23 cellular contexts compared by ENCODE assay signal in the genomic region with DNA sequence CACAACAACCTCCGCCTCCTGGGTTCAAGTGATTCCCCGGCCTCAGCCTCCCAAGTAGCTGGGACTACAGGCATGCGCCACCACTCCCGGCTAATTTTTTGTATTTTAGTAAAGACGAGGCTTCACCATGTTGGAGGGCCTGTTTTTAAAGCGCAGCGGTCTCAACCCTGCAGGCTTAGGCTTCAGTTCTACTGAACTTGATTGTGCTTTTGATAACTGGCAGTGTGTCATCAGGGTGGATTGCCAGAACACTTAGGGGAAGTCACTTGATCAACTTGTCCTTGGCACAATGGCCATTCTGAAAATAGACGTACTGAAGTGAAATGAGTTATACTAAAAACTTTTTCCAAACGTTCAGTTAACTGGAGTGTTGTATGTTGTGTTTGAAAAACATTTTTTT.
DNase-seq lines count a peak whose midpoint lies in the region; ATAC-seq and TF ChIP-seq lines count a peak whose summit lies in the region.
"Had no signal": no experiment of that assay in that cellular context is flagged by ENCODE, and none has a peak within 500 bp of the region (broad histone marks: within the 10 kb centered on the region; RNA-seq: fewer than 3 reads in every experiment).

No MANE protein-coding gene starts in this region.

- no peaks in the 10 kb centered on the region for H3K4me1 Mint-ChIP-seq in endodermal cell
- H3K4me1 Mint-ChIP-seq: CD14-positive monocyte; CD8-positive, alpha-beta memory T cell had no signal

- H3K9me3 ChIP-seq in right cardiac atrium (ENCODE audit: control insufficient read depth, low read length) (no peaks in the 10 kb centered on the region), gastrocnemius medialis (no peaks in the 10 kb centered on the region), endodermal cell (ENCODE audit: control insufficient read depth, low read length) (no peaks in the 10 kb centered on the region)
- H3K9me3 ChIP-seq: BE2C, SJCRH30 had no signal

- peak overlapping the region; percentile 80 for H3K27ac ChIP-seq in right cardiac atrium (ENCODE audit: low read length)
- H3K27ac ChIP-seq in gastrocnemius medialis = peak overlapping the region; percentile 57 to 84 (median 81)
- no peak overlapping the region for H3K27ac ChIP-seq in endodermal cell (ENCODE audit: low read depth, low read length)
- H3K27ac ChIP-seq: HL-60, SJCRH30 had no signal

- H3K4me3 ChIP-seq in right cardiac atrium (ENCODE audit: low read length) (no peak overlapping the region), gastrocnemius medialis (no peak overlapping the region), endodermal cell (ENCODE audit: low read length) (no peak overlapping the region)
- H3K4me3 ChIP-seq: SJCRH30 had no signal

- H3K36me3 ChIP-seq in gastrocnemius medialis = no peaks in the 10 kb centered on the region
- no peaks in the 10 kb centered on the region for H3K36me3 ChIP-seq in endodermal cell (ENCODE audit: control insufficient read depth, insufficient read depth, low read length)
- H3K36me3 ChIP-seq: BE2C, SJCRH30 had no signal

- H3K36me3 Mint-ChIP-seq in endodermal cell (ENCODE audit: low read depth) = no peaks in the 10 kb centered on the region
- H3K36me3 Mint-ChIP-seq: CD14-positive monocyte; CD8-positive, alpha-beta memory T cell had no signal

- no peak for DNase-seq in Right ventricle myocardium superior
- no peak for DNase-seq in cardiac septum (ENCODE audit: low spot score)
- DNase-seq in right cardiac atrium = no peak
- DNase-seq in gastrocnemius medialis = peak; percentile 56 to 71
- DNase-seq in NCI-H1105 (lab: John Stamatoyannopoulos, UW) = no peak
- no peak for DNase-seq in endodermal cell
- DNase-seq: 8988T; ACHN; BE2C; CD8-positive, alpha-beta memory T cell; DMS79 treated with DMSO at 0.1 percent for 48 hours; GF-D8; NCI-H1092; NCI-H1436 treated with DMSO at 0.1 percent for 48 hours; NCI-H1930; NCI-H2107; NCI-H524; NCI-H774; SJCRH30 had no signal

- TF ChIP-seq POLR2A in gastrocnemius medialis (IDR thresholded peaks at IDR 0.05) = no peak

- peak; percentile 93 for ATAC-seq in Right ventricle myocardium superior (ENCODE audit: poor library complexity)
- ATAC-seq in right cardiac atrium = peak in 1 of 2 donors; percentile 52
- ATAC-seq in gastrocnemius medialis = peak; percentile 96
- no peak for ATAC-seq in HG03460 (IDR thresholded peaks at IDR 0.05; ENCODE audit: unreplicated experiment)
- ATAC-seq: HCT116 had no signal

- H3K27me3 ChIP-seq in right cardiac atrium (ENCODE audit: control insufficient read depth, insufficient read depth) (no peaks in the 10 kb centered on the region), gastrocnemius medialis (no peaks in the 10 kb centered on the region), endodermal cell (ENCODE audit: control insufficient read depth, insufficient read depth, low read length, poor library complexity, severe bottlenecking) (no peaks in the 10 kb centered on the region)
- H3K27me3 ChIP-seq: BE2C, SJCRH30 had no signal

- no peaks in the 10 kb centered on the region for H3K27me3 Mint-ChIP-seq in endodermal cell (ENCODE audit: insufficient read depth)

- no peak overlapping the region for H3K4me3 Mint-ChIP-seq in endodermal cell
- H3K4me3 Mint-ChIP-seq: CD14-positive monocyte; CD8-positive, alpha-beta memory T cell had no signal

- in situ Hi-C loops in gastrocnemius medialis (cut with MboI; ENCODE audit: low sequenced_read_pairs in 4 of 4) = loop anchor here in 1 of 4 donors (5.0 kb wide), 1 partner anchor 64 kb away; no protein-coding TSS in a partner anchor

- H3K27ac Mint-ChIP-seq in endodermal cell = no peak overlapping the region
- H3K27ac Mint-ChIP-seq: CD14-positive monocyte; CD8-positive, alpha-beta memory T cell had no signal

- intact Hi-C loops in Right ventricle myocardium superior (cut with DNase I) (no loop called here), cardiac septum (cut with DNase I) (no loop called here), right cardiac atrium (cut with DNase I) (no loop called here), gastrocnemius medialis (cut with DNase I; ENCODE audit: low total_unique reads) (loop anchor here (1.0 to 5.0 kb wide), 2 partner anchors 49 to 64 kb away; no protein-coding TSS in a partner anchor)

- no peak overlapping the region for H3K9ac ChIP-seq in endodermal cell (ENCODE audit: extremely low read depth, low read length, poor library complexity, severe bottlenecking)

- H3K4me1 ChIP-seq in right cardiac atrium (ENCODE audit: control insufficient read depth, insufficient read depth, low read length) = no peaks in the 10 kb centered on the region
- peaks cover 19% of the 10 kb centered on the region in 2 donors for H3K4me1 ChIP-seq in gastrocnemius medialis
- no peaks in the 10 kb centered on the region for H3K4me1 ChIP-seq in endodermal cell (ENCODE audit: control insufficient read depth, insufficient read depth, low read length)
- H3K4me1 ChIP-seq: BE2C, SJCRH30 had no signal

- WGBS in right cardiac atrium = 74% methylated on average over 9 of the region's 9 CpGs
- WGBS in endodermal cell (ENCODE audit: insufficient coverage in 1 of 2, insufficient read length in 1 of 2), 2 experiments = 95 to 98% methylated on average over 5 to 9 of the region's 9 CpGs

- TF ChIP-seq CTCF in gastrocnemius medialis (IDR thresholded peaks at IDR 0.05 in 4 of 5, conservative IDR thresholded peaks at IDR 0.05 in 1 of 5) = no peak
- TF ChIP-seq CTCF in endodermal cell (conservative IDR thresholded peaks at IDR 0.05) = no peak

- H3K9me3 Mint-ChIP-seq in endodermal cell = no peaks in the 10 kb centered on the region

Comparison
In these comparisons a context has a peak if more than half of its experiments do, and no peak if none do; other contexts are left out.
1. DNase-seq: peak in gastrocnemius medialis (2 of 2); none in Right ventricle myocardium superior (single experiment), cardiac septum (single experiment), right cardiac atrium (0 of 3), NCI-H1105 (single experiment) and endodermal cell (single experiment).